Comparison of ENCODE assay signal across 20 cellular contexts in the genomic region with DNA sequence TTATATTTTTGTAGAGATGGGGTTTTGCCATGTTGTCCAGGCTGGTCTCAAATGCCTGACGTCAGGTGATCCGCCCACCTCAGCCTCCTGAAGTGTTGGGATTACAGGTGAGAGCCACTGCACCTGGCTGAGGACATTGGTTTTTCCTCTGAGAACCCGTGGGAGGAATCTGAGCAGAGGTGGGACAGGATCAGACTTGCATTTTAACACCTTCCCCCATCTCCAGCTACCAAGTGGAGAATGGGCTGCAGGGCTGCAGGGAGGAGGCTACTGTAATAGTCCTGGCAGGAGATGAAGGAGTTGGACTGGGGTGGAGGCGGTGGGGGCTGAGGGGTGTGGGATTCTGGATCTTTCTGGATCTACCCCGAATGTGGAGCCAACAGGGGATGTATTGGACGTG. TPM values are rescaled to one million over a fixed set of nuclear protein-coding genes. Genes with fewer than 3 reads are reported as not detected.
"Had no signal": no experiment of that assay in that cellular context is flagged by ENCODE, and none has a peak within 500 bp of the region (broad histone marks: within the 10 kb centered on the region; RNA-seq: fewer than 3 reads in every experiment).

No MANE protein-coding gene starts in this region.

- H3K4me3 Mint-ChIP-seq: mesothelial cell of epicardium; neural progenitor cell; stimulated activated naive CD8-positive, alpha-beta T cell treated with anti-CD3 and anti-CD28 coated beads, Interleukin-15, Interleukin-2, amounts not matched to agents 100 ng/mL and 50 ng/mL, for 24 hours; type B pancreatic cell had no signal

- H3K36me3 Mint-ChIP-seq: neural progenitor cell, type B pancreatic cell had no signal

- H3K9me3 ChIP-seq: heart right ventricle, lower lobe of right lung, ovary, suprapubic skin had no signal

- DNase-seq: activated CD4-positive, alpha-beta T cell treated with anti-CD3 and anti-CD28 coated beads, Interleukin-2, amount 50 U/mL, for 48 hours; activated CD4-positive, CD25-positive, alpha-beta regulatory T cell treated with anti-CD3 and anti-CD28 coated beads, Interleukin-2, amount 50 U/mL, for 72 hours; activated CD8-positive, alpha-beta memory T cell treated with anti-CD3 and anti-CD28 coated beads, Interleukin-2, amount 50 U/mL, for 48 hours; activated naive CD4-positive, alpha-beta T cell; central memory CD4-positive, alpha-beta T cell; effector CD4-positive, alpha-beta T cell; heart right ventricle; left colon; lower lobe of right lung; ovary; T1000 had no signal

- H3K27me3 Mint-ChIP-seq: stimulated activated naive CD8-positive, alpha-beta T cell treated with anti-CD3 and anti-CD28 coated beads, Interleukin-15, Interleukin-2, amounts not matched to agents 100 ng/mL and 50 ng/mL, for 24 hours; type B pancreatic cell had no signal

- H3K27ac Mint-ChIP-seq: mesothelial cell of epicardium; neural progenitor cell; stimulated activated naive CD8-positive, alpha-beta T cell treated with anti-CD3 and anti-CD28 coated beads, Interleukin-15, Interleukin-2, amounts not matched to agents 100 ng/mL and 50 ng/mL, for 24 hours; type B pancreatic cell had no signal

- H3K9me3 Mint-ChIP-seq: neural progenitor cell; stimulated activated naive CD8-positive, alpha-beta T cell treated with anti-CD3 and anti-CD28 coated beads, Interleukin-15, Interleukin-2, amounts not matched to agents 100 ng/mL and 50 ng/mL, for 24 hours; type B pancreatic cell had no signal

- H3K27ac ChIP-seq: coronary artery, heart right ventricle, lower lobe of right lung, neural progenitor cell, ovary, suprapubic skin had no signal

- H3K4me3 ChIP-seq: coronary artery, heart right ventricle, lower lobe of right lung, neural progenitor cell, ovary, suprapubic skin had no signal

- H3K4me1 Mint-ChIP-seq: neural progenitor cell had no signal

- H3K36me3 ChIP-seq: heart right ventricle, lower lobe of right lung, neural progenitor cell, ovary, suprapubic skin had no signal

- H3K4me1 ChIP-seq: lower lobe of right lung, neural progenitor cell had no signal

- H3K27me3 ChIP-seq: heart right ventricle, neural progenitor cell, ovary, suprapubic skin had no signal

- ATAC-seq: heart right ventricle, left colon, lower lobe of right lung, sciatic nerve had no signal

RNA-seq across cellular contexts. Expression of a gene that starts 58.1 kb away (rescaled TPM):
- total RNA-seq: frontal cortex, left colon had no signal
- polyA plus RNA-seq: fibroblast of lung had no signal
